In genomic region chr3:110343376-110343775, GRCh38 we compare ENCODE assay signal across 13 cellular contexts.
DNase-seq lines count a peak whose midpoint lies in the region; ATAC-seq, FAIRE-seq and TF ChIP-seq lines count a peak whose summit lies in the region.
"Had no signal": no experiment of that assay in that cellular context is flagged by ENCODE, and none has a peak within 500 bp of the region (broad histone marks: within the 10 kb centered on the region; RNA-seq: fewer than 3 reads in every experiment).

No MANE protein-coding gene starts in this region.

- H3K36me3 ChIP-seq in WERI-Rb-1 (no peaks in the 10 kb centered on the region), keratinocyte (ENCODE audit: control insufficient read depth in 2 of 2, extremely low read depth in 1 of 2, insufficient read depth in 2 of 2, low read length in 2 of 2) (no peaks in the 10 kb centered on the region), ascending aorta (no peaks in the 10 kb centered on the region)
- H3K36me3 ChIP-seq in effector memory CD4-positive, alpha-beta T cell (ENCODE audit: control insufficient read depth, insufficient read depth, low read length) = no peaks in the 10 kb centered on the region

- H3K4me3 Mint-ChIP-seq in T-cell = no peak overlapping the region

- TF ChIP-seq CTCF in WERI-Rb-1 (IDR thresholded peaks at IDR 0.05; ENCODE audit: low read depth, low read length) (no peak), keratinocyte (optimal IDR thresholded peaks at IDR 0.05 in 1 of 3, IDR thresholded peaks at IDR 0.05 in 1 of 3, conservative IDR thresholded peaks at IDR 0.05 in 1 of 3; ENCODE audit: extremely low read depth in 1 of 3, insufficient read depth in 2 of 3, low read length in 3 of 3) (no peak), ascending aorta (IDR thresholded peaks at IDR 0.05) (no peak)

- FAIRE-seq in keratinocyte (lab: Jason Lieb, UNC) = peak; percentile 49

- H2AFZ ChIP-seq in keratinocyte (ENCODE audit: control insufficient read depth, low read length) = no peak overlapping the region

- H3K4me3 ChIP-seq in WERI-Rb-1 (ENCODE audit: low read depth, low read length) (no peak overlapping the region), keratinocyte (ENCODE audit: control insufficient read depth in 2 of 3, extremely low read depth in 1 of 3, insufficient read depth in 2 of 3, low read depth in 1 of 3, low read length in 3 of 3) (no peak overlapping the region), ascending aorta (no peak overlapping the region)
- no peak overlapping the region for H3K4me3 ChIP-seq in effector memory CD4-positive, alpha-beta T cell (ENCODE audit: insufficient read depth, low read depth, low read length, poor library complexity, severe bottlenecking)
- H3K4me3 ChIP-seq: testis had no signal

- CTCF ChIA-PET in T-cell (lab: Charles Lee) = no interaction called here

- peaks cover 0 to 4% of the 10 kb centered on the region in 2 donors for H3K27me3 Mint-ChIP-seq in T-cell

- no peak overlapping the region for H3K27ac ChIP-seq in WERI-Rb-1
- no peak overlapping the region for H3K27ac ChIP-seq in keratinocyte (ENCODE audit: control insufficient read depth, insufficient read depth, low read length)
- no peak overlapping the region for H3K27ac ChIP-seq in ascending aorta
- H3K27ac ChIP-seq in effector memory CD4-positive, alpha-beta T cell (ENCODE audit: insufficient read depth, low read length, poor library complexity, severe bottlenecking) = no peak overlapping the region
- H3K27ac ChIP-seq: testis had no signal

- no peaks in the 10 kb centered on the region for H3K9me3 ChIP-seq in WERI-Rb-1 (ENCODE audit: severe bottlenecking)
- no peaks in the 10 kb centered on the region for H3K9me3 ChIP-seq in keratinocyte (ENCODE audit: control insufficient read depth, low read depth, low read length)
- no peaks in the 10 kb centered on the region for H3K9me3 ChIP-seq in ascending aorta
- H3K9me3 ChIP-seq in effector memory CD4-positive, alpha-beta T cell (ENCODE audit: control insufficient read depth, low read length) = no peaks in the 10 kb centered on the region
- H3K9me3 ChIP-seq: testis had no signal

- H3K9me3 Mint-ChIP-seq in T-cell = no peaks in the 10 kb centered on the region

- in situ Hi-C loops in Caki2 (cut with HindIII; ENCODE audit: low pct_unique_long_range_greater_than_20kb, low sequenced_read_pairs) = no loop called here

- no peak overlapping the region for H3K27ac Mint-ChIP-seq in T-cell

- dilution Hi-C loops in keratinocyte (cut with MboI; ENCODE audit: extremely low pct_ligation_motif_present, low sequenced_read_pairs) = no loop called here

- POLR2A ChIA-PET in T-cell (lab: Charles Lee) = no interaction called here

- peak; percentile 50 for DNase-seq in Caki2 (ENCODE audit: low read depth)
- DNase-seq in WERI-Rb-1 = peak; percentile 40
- no peak for DNase-seq in keratinocyte (ENCODE audit: low read depth, low spot score)
- no peak for DNase-seq in ascending aorta (ENCODE audit: low spot score in 2 of 2)
- no peak for DNase-seq in T-cell
- no peak for DNase-seq in effector memory CD4-positive, alpha-beta T cell
- DNase-seq in NCI-H2171 treated with DMSO at 0.1 percent for 48 hours (lab: John Stamatoyannopoulos, UW) = no peak
- DNase-seq: AML-193, GF-D8, glutamatergic neuron, NCI-H526, testis had no signal

- H3K27me3 ChIP-seq in WERI-Rb-1 (ENCODE audit: insufficient read depth, low read depth, severe bottlenecking) = no peaks in the 10 kb centered on the region
- no peaks in the 10 kb centered on the region for H3K27me3 ChIP-seq in keratinocyte (ENCODE audit: control insufficient read depth, extremely low read depth, insufficient read depth, low read length)
- no peaks in the 10 kb centered on the region for H3K27me3 ChIP-seq in ascending aorta
- H3K27me3 ChIP-seq in effector memory CD4-positive, alpha-beta T cell (replicated peaks; ENCODE audit: control insufficient read depth, insufficient read depth, low read length, poor library complexity, severe bottlenecking) = no peaks in the 10 kb centered on the region
- H3K27me3 ChIP-seq: testis had no signal

- ATAC-seq in HG02938 (IDR thresholded peaks at IDR 0.05; ENCODE audit: unreplicated experiment) = peak; percentile 12
- ATAC-seq in T-cell (replicated peaks in 1 of 4) = no peak

- H3K4me2 ChIP-seq in keratinocyte (ENCODE audit: control insufficient read depth, extremely low read depth, insufficient read depth, low read depth, low read length) = no peak overlapping the region

- intact Hi-C loops in ascending aorta (cut with DNase I) = no loop called here

- H3K9me1 ChIP-seq in keratinocyte (ENCODE audit: control insufficient read depth, extremely low read depth, insufficient read depth, low read length) = no peaks in the 10 kb centered on the region

- H4K20me1 ChIP-seq in keratinocyte (ENCODE audit: control insufficient read depth, extremely low read depth, insufficient read depth, low read length) = no peaks in the 10 kb centered on the region

- H3K79me2 ChIP-seq in keratinocyte (ENCODE audit: control insufficient read depth, insufficient read depth, low read length) = no peaks in the 10 kb centered on the region

- no peak overlapping the region for H3K9ac ChIP-seq in keratinocyte (ENCODE audit: control insufficient read depth, extremely low read depth, insufficient read depth, low read length)

- no peaks in the 10 kb centered on the region for H3K36me3 Mint-ChIP-seq in T-cell

- H3K4me1 ChIP-seq in keratinocyte (ENCODE audit: control insufficient read depth, extremely low read depth, insufficient read depth, low read length) = no peaks in the 10 kb centered on the region
- no peaks in the 10 kb centered on the region for H3K4me1 ChIP-seq in ascending aorta
- H3K4me1 ChIP-seq in effector memory CD4-positive, alpha-beta T cell (ENCODE audit: control insufficient read depth, insufficient read depth, low read length, poor library complexity, severe bottlenecking) = no peaks in the 10 kb centered on the region
- H3K4me1 ChIP-seq: testis had no signal

- no peaks in the 10 kb centered on the region for H3K4me1 Mint-ChIP-seq in T-cell

Comparison
In these comparisons a context has a peak if more than half of its experiments do, and no peak if none do; other contexts are left out.
1. DNase-seq: peak in Caki2 (single experiment) and WERI-Rb-1 (single experiment); none in keratinocyte (single experiment), ascending aorta (0 of 2), T-cell (0 of 34), effector memory CD4-positive, alpha-beta T cell (0 of 3) and NCI-H2171 treated with DMSO at 0.1 percent for 48 hours (single experiment).